Comparison of ENCODE assay signal across 9 cellular contexts in genomic region chr4:56817840-56818491, GRCh38. TPM values are rescaled to one million over a fixed set of nuclear protein-coding genes. Genes with fewer than 3 reads are reported as not detected.
DNase-seq lines count a peak whose midpoint lies in the region; ATAC-seq and TF ChIP-seq lines count a peak whose summit lies in the region.
"Had no signal": no experiment of that assay in that cellular context is flagged by ENCODE, and none has a peak within 500 bp of the region (broad histone marks: within the 10 kb centered on the region; RNA-seq: fewer than 3 reads in every experiment).

No MANE protein-coding gene starts in this region.

- ATAC-seq in GM21576 (IDR thresholded peaks at IDR 0.05; ENCODE audit: unreplicated experiment) (peak; percentile 92), left colon (no peak)

- intact Hi-C loops in ovary (cut with DNase I), result no loop called here
- intact Hi-C loops in left colon (cut with DNase I, micrococcal nuclease), result no loop called here

- no peak overlapping the region for H3K27ac ChIP-seq in ovary

- 72 to 83% (median 74%) methylated on average over 5 of the region's 5 CpGs for WGBS in ovary, 3 donors

- TF ChIP-seq CTCF in GM13977 (IDR thresholded peaks at IDR 0.05; ENCODE audit: extremely low read depth, insufficient read depth, missing control alignments) (no peak), ovary (IDR thresholded peaks at IDR 0.05) (no peak)

- no peaks in the 10 kb centered on the region for H3K36me3 ChIP-seq in ovary

- in situ Hi-C loops in GM13977 (cut with MboI; ENCODE audit: low pct_unique_long_range_greater_than_20kb, low sequenced_read_pairs, unreplicated experiment) (no loop called here), KBM-7 (cut with MboI; ENCODE audit: low pct_unique_long_range_greater_than_20kb, low sequenced_read_pairs) (no loop called here)

- DNase-seq in GM13977 (ENCODE audit: low spot score) (peak; percentile 78), KBM-7 (peak; percentile 44), NCI-H82 (lab: John Stamatoyannopoulos, UW) (no peak), T-helper 9 cell (no peak), ovary (no peak), left colon (no peak)
- DNase-seq in central memory CD4-positive, alpha-beta T cell, result peak; percentile 24

- no peak overlapping the region for H3K4me3 ChIP-seq in ovary

- no peak for TF ChIP-seq EP300 in ovary (IDR thresholded peaks at IDR 0.05)

- H3K9me3 ChIP-seq in ovary, result no peaks in the 10 kb centered on the region

- H3K27me3 ChIP-seq in ovary, result no peaks in the 10 kb centered on the region

- no peak for TF ChIP-seq POLR2A in ovary (IDR thresholded peaks at IDR 0.05)

- H3K4me1 ChIP-seq in ovary (ENCODE audit: insufficient read depth), result no peaks in the 10 kb centered on the region

RNA-seq across cellular contexts. Expression of gene SPINK2, which starts 3.5 kb away (rescaled TPM):
- total RNA-seq in ovary, result under 1 TPM in 1 of 7 donors, not detected in 6; 0.62 TPM
- polyA plus RNA-seq in ovary, result under 1 TPM; 0.42 to 0.60 TPM
- total RNA-seq in left colon, result 1 to 10 TPM in 1 of 2 donors, not detected in 1; 3.3 TPM
- total RNA-seq: fibroblast of lung had no signal
- polyA plus RNA-seq: fibroblast of lung had no signal

Comparison
In these comparisons a context has a peak if more than half of its experiments do, and no peak if none do; other contexts are left out.
1. DNase-seq: peak in GM13977 (single experiment), KBM-7 (single experiment) and central memory CD4-positive, alpha-beta T cell (single experiment); none in NCI-H82 (single experiment), T-helper 9 cell (single experiment), ovary (0 of 5) and left colon (0 of 2).